ENCODE assay signal across 8 cellular contexts in genomic region chr17:39450847-39451581, GRCh38. TPM values are rescaled to one million over a fixed set of nuclear protein-coding genes. Genes with fewer than 3 reads are reported as not detected.
A peak's percentile ranks its signal among the peaks of the same experiment; 100 is the strongest.
DNase-seq lines count a peak whose midpoint lies in the region; ATAC-seq and TF ChIP-seq lines count a peak whose summit lies in the region.

Gene MED1, minus strand, starts transcription at chr17:39451263. Its CDS starts 201 bp downstream, at chr17:39451062.

- peak within 1 kb of the TSS; percentile 94 for H3K4me2 ChIP-seq in DOHH2 (ENCODE audit: low read length)
- peak within 1 kb of the TSS; percentile 85 for H3K4me2 ChIP-seq in fibroblast of lung (ENCODE audit: extremely low read depth, insufficient read depth, low read length)

- POLR2A ChIA-PET in RWPE1 (lab: Yijun Ruan, JAX; ENCODE audit: low non-redundant PET) = interaction anchor here (0.6 to 1.4 kb wide), 8 partner anchors 11 to 1825 kb away, joined by 3 to 12 read pairs (median 4); partner anchors contain the start of genes CDK12 and RPL19
- POLR2A ChIA-PET in naive thymus-derived CD8-positive, alpha-beta T cell (lab: Charles Lee) = interaction anchor here (0.6 to 7.3 kb wide), 17 partner anchors 8 to 652 kb away, joined by 3 to 153 read pairs (median 3); partner anchors contain the start of genes CDK12, FBXL20, ORMDL3 and PIP4K2B

- peak within 1 kb of the TSS; percentile 99 for H3K27ac Mint-ChIP-seq in activated T-helper 17 cell treated with anti-CD3 and anti-CD28 coated beads, Interleukin-2, amount 50 U/mL, for 72 hours
- peak within 1 kb of the TSS; percentile 97 to 100 (median 99) for H3K27ac Mint-ChIP-seq in naive thymus-derived CD8-positive, alpha-beta T cell

- TF ChIP-seq CTCF in DOHH2 (IDR thresholded peaks at IDR 0.05; ENCODE audit: low read depth, low read length, poor library complexity, severe bottlenecking) (no peak), LNCaP clone FGC (IDR thresholded peaks at IDR 0.05; ENCODE audit: control insufficient read depth, extremely low read depth, insufficient read depth) (no peak), RWPE1 (conservative IDR thresholded peaks at IDR 0.05; ENCODE audit: low read depth) (no peak), fibroblast of lung (conservative IDR thresholded peaks at IDR 0.05 in 1 of 2, IDR thresholded peaks at IDR 0.05 in 1 of 2; ENCODE audit: low read depth in 1 of 2, low read length in 2 of 2) (no peak)

- no peaks in the 10 kb centered on the region for H3K27me3 Mint-ChIP-seq in activated T-helper 17 cell treated with anti-CD3 and anti-CD28 coated beads, Interleukin-2, amount 50 U/mL, for 72 hours
- no peaks in the 10 kb centered on the region for H3K27me3 Mint-ChIP-seq in naive thymus-derived CD8-positive, alpha-beta T cell

- peaks cover 11% of the 10 kb centered on the region for H3F3A ChIP-seq in DOHH2 (ENCODE audit: control insufficient read depth, insufficient read depth)

- H3K4me1 Mint-ChIP-seq in activated T-helper 17 cell treated with anti-CD3 and anti-CD28 coated beads, Interleukin-2, amount 50 U/mL, for 72 hours = no peaks in the 10 kb centered on the region
- peaks cover 5 to 42% (median 28%) of the 10 kb centered on the region in 4 donors for H3K4me1 Mint-ChIP-seq in naive thymus-derived CD8-positive, alpha-beta T cell

- H3K27ac ChIP-seq in DOHH2 (ENCODE audit: low read depth, low read length) = peak within 1 kb of the TSS; percentile 59
- peak within 1 kb of the TSS; percentile 78 for H3K27ac ChIP-seq in RWPE1
- peak within 1 kb of the TSS; percentile 91 for H3K27ac ChIP-seq in fibroblast of lung (ENCODE audit: insufficient read depth, low read length)

- peak within 1 kb of the TSS; percentile 94 for H3K9ac ChIP-seq in fibroblast of lung (ENCODE audit: insufficient read depth, low read length)

- H3K4me1 ChIP-seq in DOHH2 (ENCODE audit: control insufficient read depth, low read length) (peaks cover 21% of the 10 kb centered on the region), fibroblast of lung (ENCODE audit: control insufficient read depth, extremely low read depth, insufficient read depth, low read length) (no peaks in the 10 kb centered on the region)

- H3K9me2 ChIP-seq in DOHH2 (replicated peaks; ENCODE audit: control insufficient read depth, low read length) = no peaks in the 10 kb centered on the region

- H3K79me2 ChIP-seq in DOHH2 (ENCODE audit: control insufficient read depth, low read length) (peaks cover 46% of the 10 kb centered on the region), fibroblast of lung (ENCODE audit: control insufficient read depth, insufficient read depth, low read length) (peaks cover 33% of the 10 kb centered on the region)

- H3K4me3 ChIP-seq in DOHH2 (ENCODE audit: low read length) (peak within 1 kb of the TSS; percentile 96), LNCaP clone FGC (ENCODE audit: low read depth, low read length) (peak within 1 kb of the TSS; percentile 89), fibroblast of lung (replicated peaks in 1 of 4; ENCODE audit: control extremely low read depth in 1 of 4, insufficient read depth in 1 of 4, low read depth in 3 of 4, low read length in 4 of 4) (peak within 1 kb of the TSS; percentile 63 to 99 (median 76))

- peaks cover 6% of the 10 kb centered on the region; the same call in 1 of the 2 replicates for H4K20me1 ChIP-seq in DOHH2 (ENCODE audit: control insufficient read depth, insufficient read depth, low read depth, low read length)
- H4K20me1 ChIP-seq in fibroblast of lung (ENCODE audit: control insufficient read depth, extremely low read depth, insufficient read depth, low read length) = no peaks in the 10 kb centered on the region

- peaks cover 25% of the 10 kb centered on the region for H3K36me3 ChIP-seq in DOHH2 (ENCODE audit: control insufficient read depth, low read length)
- peaks cover 2% of the 10 kb centered on the region for H3K36me3 ChIP-seq in fibroblast of lung (ENCODE audit: control insufficient read depth, insufficient read depth, low read length)

- DNase-seq in GOT3 (lab: John Stamatoyannopoulos, UW) (peak; percentile 74), LNCaP clone FGC (ENCODE audit: low read depth) (peak; percentile 97), RWPE1 (ENCODE audit: low spot score) (peak; percentile 96), fibroblast of lung (ENCODE audit: low read depth in 2 of 2) (peak; percentile 96 to 99)
- DNase-seq in naive thymus-derived CD8-positive, alpha-beta T cell = peak; percentile 78 to 95 (median 90)
- peak; percentile 74 to 91 (median 88) for DNase-seq in stimulated activated naive CD4-positive, alpha-beta T cell (lab: John Stamatoyannopoulos, UW)

- H3K27me3 ChIP-seq in DOHH2 (ENCODE audit: control insufficient read depth, low read length) = no peaks in the 10 kb centered on the region
- no peaks in the 10 kb centered on the region for H3K27me3 ChIP-seq in fibroblast of lung (ENCODE audit: control insufficient read depth, insufficient read depth, low read length)

- H3K9me3 Mint-ChIP-seq in activated T-helper 17 cell treated with anti-CD3 and anti-CD28 coated beads, Interleukin-2, amount 50 U/mL, for 72 hours = no peaks in the 10 kb centered on the region
- no peaks in the 10 kb centered on the region for H3K9me3 Mint-ChIP-seq in naive thymus-derived CD8-positive, alpha-beta T cell

- peak within 1 kb of the TSS; percentile 97 for H3K4me3 Mint-ChIP-seq in activated T-helper 17 cell treated with anti-CD3 and anti-CD28 coated beads, Interleukin-2, amount 50 U/mL, for 72 hours
- H3K4me3 Mint-ChIP-seq in naive thymus-derived CD8-positive, alpha-beta T cell = peak within 1 kb of the TSS; percentile 93 to 99 (median 98)

- H3K36me3 Mint-ChIP-seq in activated T-helper 17 cell treated with anti-CD3 and anti-CD28 coated beads, Interleukin-2, amount 50 U/mL, for 72 hours (ENCODE audit: low read depth) = peaks cover 46% of the 10 kb centered on the region
- H3K36me3 Mint-ChIP-seq in naive thymus-derived CD8-positive, alpha-beta T cell = peaks cover 0 to 33% (median 0%) of the 10 kb centered on the region in 3 donors

- H3K9me3 ChIP-seq in DOHH2 (ENCODE audit: control insufficient read depth, insufficient read depth, low read length) (no peaks in the 10 kb centered on the region), fibroblast of lung (ENCODE audit: control insufficient read depth, insufficient read depth, low read depth, low read length) (no peaks in the 10 kb centered on the region)

- peak; percentile 100 for ATAC-seq in activated T-helper 17 cell treated with anti-CD3 and anti-CD28 coated beads, Interleukin-2, amount 50 U/mL, for 72 hours (replicated peaks)
- peak; percentile 92 to 93 for ATAC-seq in naive thymus-derived CD8-positive, alpha-beta T cell

- peak within 1 kb of the TSS; percentile 94 for H2AFZ ChIP-seq in fibroblast of lung (ENCODE audit: low read length)

- CTCF ChIA-PET in RWPE1 (lab: Yijun Ruan, JAX) = interaction anchor here (0.5 to 0.7 kb wide), 3 partner anchors 16 to 256 kb away, joined by 3 to 4 read pairs (median 4); no protein-coding TSS in a partner anchor

RNA-seq across cellular contexts. Expression of gene MED1, which starts in this region (rescaled TPM):
- 10 to 100 TPM; 50.4 to 69.0 TPM for total RNA-seq in activated T-helper 17 cell treated with anti-CD3 and anti-CD28 coated beads, Interleukin-2, amount 50 U/mL, for 72 hours
- 20.5 and 28.4 TPM in 2 replicates for total RNA-seq in fibroblast of lung
- polyA plus RNA-seq in fibroblast of lung = 32.3 and 36.5 TPM in 2 replicates
- polyA plus RNA-seq in fibroblast of lung (2012) = 20.7 and 23.2 TPM in 2 replicates
- polyA minus RNA-seq in fibroblast of lung (ENCODE audit: low replicate concordance) = 15.6 and 26.9 TPM in 2 replicates
- total RNA-seq in naive thymus-derived CD8-positive, alpha-beta T cell = 10 to 100 TPM; 59.2 to 62.8 TPM
- 10 to 100 TPM; 16.8 to 26.9 (median 22.2) TPM for polyA plus RNA-seq in naive thymus-derived CD8-positive, alpha-beta T cell

Comparison
In these comparisons a context has a peak if more than half of its experiments do, and no peak if none do; other contexts are left out.
1. Peak in every context shown above with its lines: DNase-seq, ATAC-seq, H3K4me3 ChIP-seq and H3K27ac ChIP-seq.